18 cellular contexts compared by ENCODE assay signal in genomic region chr6:135267085-135267484, GRCh38.
A peak's percentile ranks its signal among the peaks of the same experiment; 100 is the strongest.
DNase-seq lines count a peak whose midpoint lies in the region; ATAC-seq, FAIRE-seq and TF ChIP-seq lines count a peak whose summit lies in the region.
"Had no signal": no experiment of that assay in that cellular context is flagged by ENCODE, and none has a peak within 500 bp of the region (broad histone marks: within the 10 kb centered on the region; RNA-seq: fewer than 3 reads in every experiment).

No MANE protein-coding gene starts in this region.

- H3K36me3 ChIP-seq in HepG2 (replicated peaks in 1 of 2; ENCODE audit: control insufficient read depth in 1 of 2, insufficient read depth in 2 of 2, low read length in 2 of 2), result no peaks in the 10 kb centered on the region
- H3K36me3 ChIP-seq in right lobe of liver, result no peaks in the 10 kb centered on the region
- no peaks in the 10 kb centered on the region for H3K36me3 ChIP-seq in OCI-LY1 (ENCODE audit: insufficient read depth, low read length)
- H3K36me3 ChIP-seq: esophagus muscularis mucosa, Peyer's patch had no signal

- ATAC-seq in HepG2 (no peak), right lobe of liver (no peak)
- ATAC-seq: activated CD8-positive, alpha-beta T cell treated with anti-CD3 and anti-CD28 coated beads, Interleukin-2, amount 10 ng/mL, durations not matched to agents 7 days and 5 days; activated naive CD8-positive, alpha-beta T cell treated with anti-CD3 and anti-CD28 coated beads, Interleukin-2, amount 50 U/mL, for 24 hours had no signal

- H3K4me1 ChIP-seq in HepG2 (ENCODE audit: insufficient read depth, low read length), result peaks cover 35% of the 10 kb centered on the region
- no peaks in the 10 kb centered on the region for H3K4me1 ChIP-seq in right lobe of liver
- H3K4me1 ChIP-seq in OCI-LY1 (ENCODE audit: insufficient read depth, low read length, severe bottlenecking), result peaks cover 72% of the 10 kb centered on the region
- H3K4me1 ChIP-seq: esophagus muscularis mucosa had no signal

- no peak overlapping the region for H2AFZ ChIP-seq in HepG2 (ENCODE audit: low read length)
- no peak overlapping the region for H2AFZ ChIP-seq in OCI-LY1 (ENCODE audit: low read length)

- no TSS peak for BruUV-seq in HepG2 (replicated peaks; lab: Mats Ljungman, UMichigan)

- WGBS in HepG2 (ENCODE audit: low lambda C conversion rate), result 4% methylated on average over 2 of the region's 2 CpGs
- WGBS in right lobe of liver (ENCODE audit: insufficient coverage, low coverage, low lambda C conversion rate, missing lambda C conversion rate), result 65% methylated on average over 2 of the region's 2 CpGs

- no peak for TF ChIP-seq EP300 in HepG2 (IDR thresholded peaks at IDR 0.05; ENCODE audit: low read depth in 2 of 2, low read length in 2 of 2)
- TF ChIP-seq EP300 in HepG2 (CRISPR knock-in tag; IDR thresholded peaks at IDR 0.05; ENCODE audit: borderline replicate concordance), result no peak

- no peak for TF ChIP-seq CTCF in HepG2 (CRISPR knock-in tag; IDR thresholded peaks at IDR 0.05)
- no peak for TF ChIP-seq CTCF in right lobe of liver (IDR thresholded peaks at IDR 0.05)
- TF ChIP-seq CTCF in OCI-LY1 (IDR thresholded peaks at IDR 0.05; ENCODE audit: low read length), result no peak

- FAIRE-seq in HepG2 (lab: Jason Lieb, UNC) (no peak), GM12892 (lab: Jason Lieb, UNC) (no peak)
- FAIRE-seq: H1 had no signal

- H3F3A ChIP-seq in OCI-LY1 (ENCODE audit: insufficient read depth, low read length), result peaks cover 4% of the 10 kb centered on the region

- H3K79me2 ChIP-seq in HepG2 (ENCODE audit: insufficient read depth, low read length) (no peaks in the 10 kb centered on the region), OCI-LY1 (ENCODE audit: insufficient read depth, low read length) (no peaks in the 10 kb centered on the region)

- TF ChIP-seq POLR2A in HepG2 (IDR thresholded peaks at IDR 0.05; ENCODE audit: insufficient read depth in 1 of 2, low read depth in 2 of 2, low read length in 2 of 2) (no peak), right lobe of liver (IDR thresholded peaks at IDR 0.05) (no peak), GM12892 (IDR thresholded peaks at IDR 0.05; ENCODE audit: low read depth, low read length) (no peak)

- intact Hi-C loops in HepG2 (cut with micrococcal nuclease; ENCODE audit: unreplicated experiment) (no loop called here), right lobe of liver (cut with DNase I) (no loop called here)

- H3K9me3 ChIP-seq in HepG2 (ENCODE audit: low read length), result no peaks in the 10 kb centered on the region
- no peaks in the 10 kb centered on the region for H3K9me3 ChIP-seq in right lobe of liver
- no peaks in the 10 kb centered on the region for H3K9me3 ChIP-seq in OCI-LY1 (ENCODE audit: low read length)
- H3K9me3 ChIP-seq: esophagus muscularis mucosa, Peyer's patch had no signal

- POLR2A ChIA-PET in HepG2 (lab: Yijun Ruan, JAX), result no interaction called here

- no peak overlapping the region for H3K9ac ChIP-seq in HepG2 (ENCODE audit: insufficient read depth, low read depth, low read length)
- H3K9ac ChIP-seq in OCI-LY1 (ENCODE audit: low read length), result 0 out of 2 replicates have a peak overlapping the region, but pooled peaks have one; percentile 51

- TF ChIP-seq RAD21 in HepG2 (CRISPR knock-in tag; IDR thresholded peaks at IDR 0.05), result no peak

- DNase-seq in HepG2 (ENCODE audit: low spot score) (peak; percentile 16), right lobe of liver (no peak), NCI-H1436 treated with DMSO at 0.1 percent for 48 hours (lab: John Stamatoyannopoulos, UW) (peak; percentile 50), NCI-H446 treated with DMSO at 0.1 percent for 48 hours (lab: John Stamatoyannopoulos, UW) (no peak), mesenteric fat pad (ENCODE audit: low spot score) (no peak), putamen (ENCODE audit: low spot score) (no peak), GM12892 (ENCODE audit: insufficient read length) (no peak)
- DNase-seq: activated CD8-positive, alpha-beta T cell treated with anti-CD3 and anti-CD28 coated beads, Interleukin-2, amount 10 ng/mL, durations not matched to agents 7 days and 5 days; activated naive CD8-positive, alpha-beta T cell treated with anti-CD3 and anti-CD28 coated beads, Interleukin-2, amount 50 U/mL, for 24 hours; CD4-positive, alpha-beta memory T cell; GDM1; mammary epithelial cell; NCI-H446; nephron progenitor cell had no signal

- in situ Hi-C loops in HepG2 (cut with HindIII; ENCODE audit: extremely low pct_ligation_motif_present, low pct_unique_long_range_greater_than_20kb), result no loop called here

- H3K4me2 ChIP-seq in HepG2 (ENCODE audit: low read depth, low read length), result peak overlapping the region; percentile 20; the same call in 1 of the 2 replicates
- peak overlapping the region; percentile 31 for H3K4me2 ChIP-seq in OCI-LY1 (ENCODE audit: low read length)

- H3K27ac ChIP-seq in HepG2 (ENCODE audit: extremely low read length, insufficient read depth, low read length) (no peak overlapping the region), right lobe of liver (no peak overlapping the region), OCI-LY1 (ENCODE audit: low read depth, low read length, poor library complexity, severe bottlenecking) (peak overlapping the region; percentile 92)
- H3K27ac ChIP-seq: esophagus muscularis mucosa had no signal

- H4K20me1 ChIP-seq in HepG2 (ENCODE audit: insufficient read depth, low read length), result no peaks in the 10 kb centered on the region
- no peaks in the 10 kb centered on the region for H4K20me1 ChIP-seq in OCI-LY1 (ENCODE audit: insufficient read depth, low read length)

- CTCF ChIA-PET in HepG2 (lab: Yijun Ruan, JAX; ENCODE audit: low intra/inter-chr PET ratio, low total read pairs), result no interaction called here

- H3K27me3 ChIP-seq in HepG2 (ENCODE audit: control insufficient read depth in 1 of 2, insufficient read depth in 2 of 2, low read length in 2 of 2) (peaks cover 0 to 8% of the 10 kb centered on the region in 2 experiments; a peak in 2 of 5 replicates), right lobe of liver (no peaks in the 10 kb centered on the region), OCI-LY1 (ENCODE audit: insufficient read depth, low read length) (no peaks in the 10 kb centered on the region)
- H3K27me3 ChIP-seq: esophagus muscularis mucosa, Peyer's patch had no signal

- no peak overlapping the region for H3K4me3 ChIP-seq in HepG2 (replicated peaks in 1 of 3; ENCODE audit: insufficient read depth in 1 of 3, low read depth in 2 of 3, low read length in 3 of 3)
- no peak overlapping the region for H3K4me3 ChIP-seq in right lobe of liver
- H3K4me3 ChIP-seq in OCI-LY1 (ENCODE audit: low read depth, low read length, poor library complexity, severe bottlenecking), result peak overlapping the region; percentile 8
- H3K4me3 ChIP-seq: esophagus muscularis mucosa, Peyer's patch had no signal

- H3K9me2 ChIP-seq in OCI-LY1 (ENCODE audit: low read depth, low read length), result no peaks in the 10 kb centered on the region

TF ChIP-seq in HepG2, 621 proteins besides CTCF, POLR2A, EP300 and RAD21:
- TF ChIP-seq SMYD3 (CRISPR knock-in tag; IDR thresholded peaks at IDR 0.05) (no peak), ZNF652 (CRISPR knock-in tag; IDR thresholded peaks at IDR 0.05; ENCODE audit: borderline replicate concordance, low read depth) (peak; percentile 76; the same call in 1 of the 2 replicates)

Comparison
In these comparisons a context has a peak if more than half of its experiments do, and no peak if none do; other contexts are left out.
1. DNase-seq: peak in HepG2 (single experiment) and NCI-H1436 treated with DMSO at 0.1 percent for 48 hours (single experiment); none in right lobe of liver (0 of 3), NCI-H446 treated with DMSO at 0.1 percent for 48 hours (single experiment), mesenteric fat pad (single experiment), putamen (single experiment) and GM12892 (single experiment).